Comparison of ENCODE assay signal across 8 cellular contexts in the genomic region with DNA sequence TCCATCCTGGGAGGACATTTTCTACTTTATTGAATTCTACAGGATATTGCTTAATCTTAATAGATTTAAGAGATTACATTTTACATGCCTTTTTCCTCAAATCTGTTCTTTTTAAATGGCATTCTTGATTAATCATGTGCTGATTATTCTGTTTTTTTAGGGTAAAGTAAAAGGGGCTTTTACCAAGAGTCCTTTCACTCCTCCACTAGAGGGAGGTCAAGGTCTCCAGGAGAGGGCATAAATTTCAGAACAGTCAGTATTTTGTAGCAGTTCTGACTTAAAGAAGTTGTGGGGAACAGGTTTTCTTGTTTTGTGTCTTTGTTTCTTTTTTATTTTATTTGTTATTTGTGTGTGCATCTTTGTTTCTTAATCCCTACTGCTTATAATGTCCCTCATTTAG. TPM values are rescaled to one million over a fixed set of nuclear protein-coding genes. Genes with fewer than 3 reads are reported as not detected.
DNase-seq lines count a peak whose midpoint lies in the region; ATAC-seq and TF ChIP-seq lines count a peak whose summit lies in the region.

No MANE protein-coding gene starts in this region.

- no peak overlapping the region for H3K9ac ChIP-seq in SK-N-MC (ENCODE audit: insufficient read length)

- no peaks in the 10 kb centered on the region for H3K9me3 ChIP-seq in BE2C
- no peaks in the 10 kb centered on the region for H3K9me3 ChIP-seq in SK-N-MC (ENCODE audit: low read depth, low read length)
- no peaks in the 10 kb centered on the region for H3K9me3 ChIP-seq in gastroesophageal sphincter

- no peak overlapping the region for H3K4me3 Mint-ChIP-seq in stimulated activated naive B cell treated with anti-CD40 and anti-IgM and Interleukin-4, amounts not matched to agents 10 μg/mL and 1 μg/mL and 100 μg/mL, for 72 hours

- no peaks in the 10 kb centered on the region for H3K9me3 Mint-ChIP-seq in stimulated activated naive B cell treated with anti-CD40 and anti-IgM and Interleukin-4, amounts not matched to agents 10 μg/mL and 1 μg/mL and 100 μg/mL, for 72 hours

- H3K27ac ChIP-seq in SK-N-MC (peak overlapping the region; percentile 1; the same call in 1 of the 2 replicates), gastroesophageal sphincter (no peak overlapping the region)

- H3K36me3 Mint-ChIP-seq in stimulated activated naive B cell treated with anti-CD40 and anti-IgM and Interleukin-4, amounts not matched to agents 10 μg/mL and 1 μg/mL and 100 μg/mL, for 72 hours: peaks cover 27 to 54% of the 10 kb centered on the region in 2 donors

- no peak overlapping the region for H3K27ac Mint-ChIP-seq in stimulated activated naive B cell treated with anti-CD40 and anti-IgM and Interleukin-4, amounts not matched to agents 10 μg/mL and 1 μg/mL and 100 μg/mL, for 72 hours

- H3K27me3 ChIP-seq in BE2C: no peaks in the 10 kb centered on the region
- H3K27me3 ChIP-seq in H7 (ENCODE audit: control insufficient read depth, insufficient read depth, low read length): no peaks in the 10 kb centered on the region
- H3K27me3 ChIP-seq in gastroesophageal sphincter: no peaks in the 10 kb centered on the region

- H3K4me1 ChIP-seq in BE2C (peaks cover 7% of the 10 kb centered on the region; the same call in 1 of the 2 replicates), gastroesophageal sphincter (peaks cover 0 to 7% (median 0%) of the 10 kb centered on the region in 3 donors)

- H3K4me1 Mint-ChIP-seq in stimulated activated naive B cell treated with anti-CD40 and anti-IgM and Interleukin-4, amounts not matched to agents 10 μg/mL and 1 μg/mL and 100 μg/mL, for 72 hours: peaks cover 11 to 35% of the 10 kb centered on the region in 2 donors

- no peak for TF ChIP-seq EP300 in gastroesophageal sphincter (IDR thresholded peaks at IDR 0.05)

- TF ChIP-seq POLR2A in gastroesophageal sphincter (IDR thresholded peaks at IDR 0.05): no peak

- no peaks in the 10 kb centered on the region for H3K27me3 Mint-ChIP-seq in stimulated activated naive B cell treated with anti-CD40 and anti-IgM and Interleukin-4, amounts not matched to agents 10 μg/mL and 1 μg/mL and 100 μg/mL, for 72 hours

- peaks cover 93% of the 10 kb centered on the region for H3K36me3 ChIP-seq in BE2C
- H3K36me3 ChIP-seq in H7 (replicated peaks; ENCODE audit: control insufficient read depth, insufficient read depth, low read length): peaks cover 50% of the 10 kb centered on the region
- H3K36me3 ChIP-seq in SK-N-MC (ENCODE audit: insufficient read depth, low read length): peaks cover 97% of the 10 kb centered on the region
- peaks cover 15 to 95% of the 10 kb centered on the region in 2 donors for H3K36me3 ChIP-seq in gastroesophageal sphincter

- TF ChIP-seq CTCF in BE2C (IDR thresholded peaks at IDR 0.05; ENCODE audit: low read depth, low read length) (peak; percentile 85), gastroesophageal sphincter (IDR thresholded peaks at IDR 0.05) (peak; percentile 66 to 73 (median 72))

- H3K4me3 ChIP-seq in BE2C (ENCODE audit: low read depth, low read length) (no peak overlapping the region), H7 (ENCODE audit: insufficient read depth, low read depth, low read length) (no peak overlapping the region), SK-N-MC (no peak overlapping the region), gastroesophageal sphincter (no peak overlapping the region)

- ATAC-seq in gastroesophageal sphincter: peak; percentile 41
- ATAC-seq in stimulated activated naive B cell treated with anti-CD40 and anti-IgM and Interleukin-4, amounts not matched to agents 10 μg/mL and 1 μg/mL and 100 μg/mL, for 72 hours (replicated peaks): peak; percentile 50 to 52
- no peak for ATAC-seq in HG03469 (IDR thresholded peaks at IDR 0.05; ENCODE audit: unreplicated experiment)
- no peak for ATAC-seq in HG03378 (IDR thresholded peaks at IDR 0.05; ENCODE audit: unreplicated experiment)

- DNase-seq in BE2C (peak; percentile 10), H7 (peak; percentile 14), SK-N-MC (ENCODE audit: low read depth, low spot score) (peak; percentile 10), GOT3 (lab: John Stamatoyannopoulos, UW) (no peak)
- no peak for DNase-seq in stimulated activated naive B cell treated with anti-CD40 and anti-IgM and Interleukin-4, amounts not matched to agents 10 μg/mL and 1 μg/mL and 100 μg/mL, for 72 hours

RNA-seq across cellular contexts. Expression of a gene that starts 25.4 kb away (rescaled TPM):
- polyA plus RNA-seq in BE2C (2012; ENCODE audit: insufficient read depth, insufficient read length, low read depth): 41.4 TPM
- total RNA-seq in H7 (2014; rRNA removed; shearing (Covaris generic)): 98.8 and 141 TPM in 2 replicates
- 10 to 100 TPM; 19.7 to 42.6 (median 28.3) TPM for total RNA-seq in gastroesophageal sphincter

Comparison
In these comparisons a context has a peak if more than half of its experiments do, and no peak if none do; other contexts are left out.
1. DNase-seq: peak in BE2C (single experiment), H7 (single experiment) and SK-N-MC (single experiment); none in stimulated activated naive B cell treated with anti-CD40 and anti-IgM and Interleukin-4, amounts not matched to agents 10 μg/mL and 1 μg/mL and 100 μg/mL, for 72 hours (single experiment) and GOT3 (single experiment).
2. ATAC-seq: peak in gastroesophageal sphincter (single experiment) and stimulated activated naive B cell treated with anti-CD40 and anti-IgM and Interleukin-4, amounts not matched to agents 10 μg/mL and 1 μg/mL and 100 μg/mL, for 72 hours (2 of 2); none in HG03469 (single experiment) and HG03378 (single experiment).